28 cellular contexts compared by ENCODE assay signal in genomic region chr3:184235381-184236032, GRCh38. TPM values are rescaled to one million over a fixed set of nuclear protein-coding genes. Genes with fewer than 3 reads are reported as not detected.
DNase-seq lines count a peak whose midpoint lies in the region; ATAC-seq and TF ChIP-seq lines count a peak whose summit lies in the region.
"Had no signal": no experiment of that assay in that cellular context is flagged by ENCODE, and none has a peak within 500 bp of the region (broad histone marks: within the 10 kb centered on the region; RNA-seq: fewer than 3 reads in every experiment).

No MANE protein-coding gene starts in this region.

- 95% methylated on average over 4 of the region's 4 CpGs; no CpG with 5 or more reads in 1 of the 2 experiments for WGBS in endodermal cell (ENCODE audit: insufficient coverage in 1 of 2, insufficient read length in 1 of 2), 2 experiments

- H3K4me3 ChIP-seq in HEK293 (ENCODE audit: low read depth, low read length) (no peak overlapping the region), endodermal cell (ENCODE audit: low read length) (no peak overlapping the region), right atrium auricular region (no peak overlapping the region)
- H3K4me3 ChIP-seq: adrenal gland, psoas muscle, SJCRH30, testis had no signal

- in situ Hi-C loops in Caki2 (cut with HindIII; ENCODE audit: low pct_unique_long_range_greater_than_20kb, low sequenced_read_pairs) = no loop called here

- H3K27me3 ChIP-seq in endodermal cell (ENCODE audit: control insufficient read depth, insufficient read depth, low read length, poor library complexity, severe bottlenecking) (peaks cover 61% of the 10 kb centered on the region), right atrium auricular region (peaks cover 7 to 11% of the 10 kb centered on the region in 2 donors)
- H3K27me3 ChIP-seq: SJCRH30, testis had no signal

- H3K9me3 ChIP-seq in HEK293 (ENCODE audit: control insufficient read depth, insufficient read depth, low read depth, low read length) = no peaks in the 10 kb centered on the region
- no peaks in the 10 kb centered on the region for H3K9me3 ChIP-seq in endodermal cell (ENCODE audit: control insufficient read depth, low read length)
- no peaks in the 10 kb centered on the region for H3K9me3 ChIP-seq in right atrium auricular region
- H3K9me3 ChIP-seq: adrenal gland, psoas muscle, SJCRH30, testis had no signal

- no peaks in the 10 kb centered on the region for H3K9me3 Mint-ChIP-seq in endodermal cell
- no peaks in the 10 kb centered on the region for H3K9me3 Mint-ChIP-seq in natural killer cell treated with Interleukin-12 subunit alpha and Interleukin-12 subunit beta and Interleukin-15 and Interleukin-18, amount 100 ng/mL, for 72 hours
- H3K9me3 Mint-ChIP-seq: activated naive CD4-positive, alpha-beta T cell treated with anti-CD3 and anti-CD28 coated beads for 36 hours; brain; mesothelial cell of epicardium; naive B cell had no signal

- TF ChIP-seq POLR2A in erythroblast (IDR thresholded peaks at IDR 0.05; ENCODE audit: low read length) = no peak

- no peaks in the 10 kb centered on the region for H3K36me3 Mint-ChIP-seq in endodermal cell (ENCODE audit: low read depth)
- peaks cover 6% of the 10 kb centered on the region for H3K36me3 Mint-ChIP-seq in natural killer cell treated with Interleukin-12 subunit alpha and Interleukin-12 subunit beta and Interleukin-15 and Interleukin-18, amount 100 ng/mL, for 72 hours
- H3K36me3 Mint-ChIP-seq: brain, mesothelial cell of epicardium had no signal

- peaks cover 9% of the 10 kb centered on the region for H3K4me1 Mint-ChIP-seq in endodermal cell
- H3K4me1 Mint-ChIP-seq in natural killer cell treated with Interleukin-12 subunit alpha and Interleukin-12 subunit beta and Interleukin-15 and Interleukin-18, amount 100 ng/mL, for 72 hours (ENCODE audit: low read depth in 2 of 2) = peaks cover 6 to 12% of the 10 kb centered on the region in 2 donors

- no peak overlapping the region for H3K27ac Mint-ChIP-seq in endodermal cell
- H3K27ac Mint-ChIP-seq in natural killer cell treated with Interleukin-12 subunit alpha and Interleukin-12 subunit beta and Interleukin-15 and Interleukin-18, amount 100 ng/mL, for 72 hours = no peak overlapping the region
- H3K27ac Mint-ChIP-seq: activated naive CD4-positive, alpha-beta T cell treated with anti-CD3 and anti-CD28 coated beads for 36 hours; mesothelial cell of epicardium; naive B cell had no signal

- POLR2A ChIA-PET in HEK293 (lab: Yijun Ruan, JAX) = interaction anchor here (1.0 kb wide), 1 partner anchor 11 kb away, joined by 3 read pairs; no protein-coding TSS in a partner anchor

- H3K27me3 Mint-ChIP-seq in endodermal cell (ENCODE audit: insufficient read depth) = peaks cover 69% of the 10 kb centered on the region
- peaks cover 23 to 25% of the 10 kb centered on the region in 2 donors for H3K27me3 Mint-ChIP-seq in natural killer cell treated with Interleukin-12 subunit alpha and Interleukin-12 subunit beta and Interleukin-15 and Interleukin-18, amount 100 ng/mL, for 72 hours

- no peak overlapping the region for H3K9ac ChIP-seq in endodermal cell (ENCODE audit: extremely low read depth, low read length, poor library complexity, severe bottlenecking)

- H3K27ac ChIP-seq in HEK293 (ENCODE audit: extremely low read depth, low read depth, low read length) (no peak overlapping the region), endodermal cell (ENCODE audit: low read depth, low read length) (no peak overlapping the region), right atrium auricular region (no peak overlapping the region)
- H3K27ac ChIP-seq: psoas muscle, SJCRH30, testis had no signal

- ATAC-seq in natural killer cell treated with Interleukin-12 subunit alpha and Interleukin-12 subunit beta and Interleukin-15 and Interleukin-18, amount 100 ng/mL, for 72 hours = no peak
- ATAC-seq: activated CD4-positive, CD25-positive, alpha-beta regulatory T cell treated with anti-CD3 and anti-CD28 coated beads, Interleukin-2, amount 50 U/mL, for 24 hours; psoas muscle had no signal

- H3K4me1 ChIP-seq in HEK293 (ENCODE audit: control insufficient read depth, insufficient read depth, low read length) = no peaks in the 10 kb centered on the region
- H3K4me1 ChIP-seq in endodermal cell (ENCODE audit: control insufficient read depth, insufficient read depth, low read length) = peaks cover 3% of the 10 kb centered on the region
- peaks cover 0 to 6% of the 10 kb centered on the region in 2 donors for H3K4me1 ChIP-seq in right atrium auricular region
- H3K4me1 ChIP-seq: psoas muscle, testis had no signal

- DNase-seq in Caki2 (ENCODE audit: low read depth) = peak; percentile 27
- DNase-seq in NCI-H446 treated with DMSO at 0.1 percent for 48 hours (lab: John Stamatoyannopoulos, UW) = peak; percentile 30
- DNase-seq in endodermal cell = peak; percentile 35
- DNase-seq in right atrium auricular region (ENCODE audit: low spot score) = no peak
- no peak for DNase-seq in central memory CD4-positive, alpha-beta T cell
- no peak for DNase-seq in natural killer cell treated with Interleukin-12 subunit alpha and Interleukin-12 subunit beta and Interleukin-15 and Interleukin-18, amount 100 ng/mL, for 72 hours (ENCODE audit: low spot score)
- no peak for DNase-seq in erythroblast (lab: John Stamatoyannopoulos, UW)
- DNase-seq: activated CD4-positive, alpha-beta T cell treated with anti-CD3 and anti-CD28 coated beads, Interleukin-2, amount 50 U/mL, for 48 hours; activated naive CD4-positive, alpha-beta T cell treated with anti-CD3 and anti-CD28 coated beads for 36 hours; adrenal gland; KG1; naive B cell; occipital lobe; psoas muscle; stimulated activated CD4-positive, alpha-beta T cell treated with anti-CD3 and anti-CD28 coated beads, Interleukin-15, amount 100 ng/mL, for 24 hours; stimulated activated naive CD4-positive, alpha-beta T cell; testis had no signal

- CTCF ChIA-PET in HEK293 (lab: Yijun Ruan, JAX) = interaction anchor here (8.7 kb wide), 1 partner anchor 8 kb away, joined by 66 read pairs; the partner anchor contains the start of gene VWA5B2

- H3K36me3 ChIP-seq in HEK293 (ENCODE audit: control insufficient read depth in 2 of 2, insufficient read depth in 1 of 2, low read length in 2 of 2) = no peaks in the 10 kb centered on the region
- H3K36me3 ChIP-seq in endodermal cell (ENCODE audit: control insufficient read depth, insufficient read depth, low read length) = no peaks in the 10 kb centered on the region
- H3K36me3 ChIP-seq in right atrium auricular region = no peaks in the 10 kb centered on the region
- H3K36me3 ChIP-seq: SJCRH30 had no signal

- no peak overlapping the region for H3K4me3 Mint-ChIP-seq in endodermal cell
- no peak overlapping the region for H3K4me3 Mint-ChIP-seq in natural killer cell treated with Interleukin-12 subunit alpha and Interleukin-12 subunit beta and Interleukin-15 and Interleukin-18, amount 100 ng/mL, for 72 hours
- H3K4me3 Mint-ChIP-seq: activated naive CD4-positive, alpha-beta T cell treated with anti-CD3 and anti-CD28 coated beads for 36 hours; brain; mesothelial cell of epicardium; naive B cell had no signal

- TF ChIP-seq CTCF in HEK293 (tag by site-specific recombination; IDR thresholded peaks at IDR 0.05) = no peak
- no peak for TF ChIP-seq CTCF in endodermal cell (conservative IDR thresholded peaks at IDR 0.05)
- no peak for TF ChIP-seq CTCF in right atrium auricular region (IDR thresholded peaks at IDR 0.05)

TF ChIP-seq in HEK293, 187 proteins besides CTCF, POLR2A, EP300 and RAD21 (continues in another document):
- TF ChIP-seq ZFHX2 (tag by site-specific recombination; conservative IDR thresholded peaks at IDR 0.05) = peak; percentile 97

RNA-seq across cellular contexts. Expression of gene VWA5B2, which starts 6.1 kb away (rescaled TPM):
- 0.57 and 5.7 TPM in 2 replicates for total RNA-seq in Caki2 (2014; rRNA removed; shearing (Covaris generic); ENCODE audit: low replicate concordance)
- total RNA-seq in endodermal cell (under 1 TPM; 0.62 to 0.97 TPM), right atrium auricular region (not detected)
- polyA plus RNA-seq in endodermal cell (2013, experiment 1 of 2) = 0.18 TPM
- polyA plus RNA-seq in endodermal cell (2013, experiment 2 of 2) = 0.21 TPM
- not detected for total RNA-seq in natural killer cell treated with Interleukin-12 subunit alpha and Interleukin-12 subunit beta and Interleukin-15 and Interleukin-18, amount 100 ng/mL, for 72 hours
- total RNA-seq: activated naive CD4-positive, alpha-beta T cell treated with anti-CD3 and anti-CD28 coated beads for 36 hours had no signal
- polyA plus RNA-seq: keratinocyte had no signal

RNA-seq across cellular contexts. Expression of gene ALG3, which starts 13.3 kb away (rescaled TPM):
- total RNA-seq in Caki2 (2014; rRNA removed; shearing (Covaris generic); ENCODE audit: low replicate concordance) = 33.2 and 41.5 TPM in 2 replicates
- total RNA-seq in endodermal cell = 10 to 100 TPM; 37.3 to 42.5 TPM
- 36.7 TPM for polyA plus RNA-seq in endodermal cell (2013, experiment 1 of 2)
- polyA plus RNA-seq in endodermal cell (2013, experiment 2 of 2) = 27.1 TPM
- 10 to 100 TPM; 50.6 to 50.8 TPM for total RNA-seq in right atrium auricular region
- total RNA-seq in natural killer cell treated with Interleukin-12 subunit alpha and Interleukin-12 subunit beta and Interleukin-15 and Interleukin-18, amount 100 ng/mL, for 72 hours = 10 to 100 TPM; 52.2 to 80.2 TPM

RNA-seq across cellular contexts. Expression of gene EEF1AKMT4, which starts 14.0 kb away (rescaled TPM):
- 17.4 and 19.1 TPM in 2 replicates for total RNA-seq in Caki2 (2014; rRNA removed; shearing (Covaris generic); ENCODE audit: low replicate concordance)
- total RNA-seq in endodermal cell (1 to 10 TPM; 4.5 to 5.2 TPM), right atrium auricular region (1 to 10 TPM; 2.1 TPM)
- 3.1 TPM for polyA plus RNA-seq in endodermal cell (2013, experiment 1 of 2)
- 1.9 TPM for polyA plus RNA-seq in endodermal cell (2013, experiment 2 of 2)
- 10 to 100 TPM; 11.9 to 16.8 TPM for total RNA-seq in natural killer cell treated with Interleukin-12 subunit alpha and Interleukin-12 subunit beta and Interleukin-15 and Interleukin-18, amount 100 ng/mL, for 72 hours

RNA-seq across cellular contexts. Expression of gene CAMK2N2, which starts 25.8 kb away (rescaled TPM):
- not detected in 2 replicates for total RNA-seq in Caki2 (2014; rRNA removed; shearing (Covaris generic); ENCODE audit: low replicate concordance)
- total RNA-seq in endodermal cell (1 to 10 TPM in 1 of 2 donors, under 1 TPM in 1; 0.33 to 1.8 TPM), right atrium auricular region (not detected)
- 4.8 TPM for polyA plus RNA-seq in endodermal cell (2013, experiment 1 of 2)
- polyA plus RNA-seq in endodermal cell (2013, experiment 2 of 2) = 3.8 TPM
- 1 to 10 TPM in 1 of 2 donors, under 1 TPM in 1; 0.53 to 1.2 TPM for total RNA-seq in natural killer cell treated with Interleukin-12 subunit alpha and Interleukin-12 subunit beta and Interleukin-15 and Interleukin-18, amount 100 ng/mL, for 72 hours
- total RNA-seq: activated naive CD4-positive, alpha-beta T cell treated with anti-CD3 and anti-CD28 coated beads for 36 hours; liver; NCI-H460; psoas muscle had no signal

RNA-seq across cellular contexts. Expression of gene ECE2, which starts 40.3 kb away (rescaled TPM):
- not detected in 2 replicates for total RNA-seq in Caki2 (2014; rRNA removed; shearing (Covaris generic); ENCODE audit: low replicate concordance)
- total RNA-seq in endodermal cell (not detected), right atrium auricular region (1 to 10 TPM in 1 of 2 donors, not detected in 1; 1.6 TPM)
- not detected for polyA plus RNA-seq in endodermal cell (2013, experiment 1 of 2)
- polyA plus RNA-seq in endodermal cell (2013, experiment 2 of 2) = not detected
- not detected for total RNA-seq in natural killer cell treated with Interleukin-12 subunit alpha and Interleukin-12 subunit beta and Interleukin-15 and Interleukin-18, amount 100 ng/mL, for 72 hours
- total RNA-seq: activated naive CD4-positive, alpha-beta T cell treated with anti-CD3 and anti-CD28 coated beads for 36 hours; chondrocyte; G401; liver; mesothelial cell of epicardium; NCI-H460; psoas muscle; SJCRH30; urinary bladder had no signal
- polyA plus RNA-seq: keratinocyte, liver, psoas muscle had no signal

Comparison
In these comparisons a context has a peak if more than half of its experiments do, and no peak if none do; other contexts are left out.
1. DNase-seq: peak in Caki2 (single experiment), NCI-H446 treated with DMSO at 0.1 percent for 48 hours (single experiment) and endodermal cell (single experiment); none in right atrium auricular region (single experiment), central memory CD4-positive, alpha-beta T cell (single experiment), natural killer cell treated with Interleukin-12 subunit alpha and Interleukin-12 subunit beta and Interleukin-15 and Interleukin-18, amount 100 ng/mL, for 72 hours (single experiment) and erythroblast (0 of 2).